ENCODE assay signal across 8 cellular contexts in genomic region chr11:116276051-116277044, GRCh38.
DNase-seq lines count a peak whose midpoint lies in the region; ATAC-seq and TF ChIP-seq lines count a peak whose summit lies in the region.

No MANE protein-coding gene starts in this region.

- peaks cover 18% of the 10 kb centered on the region for H3K27me3 ChIP-seq in kidney epithelial cell (ENCODE audit: control insufficient read depth, insufficient read depth, low read length)

- DNase-seq in NCI-H2081 (lab: John Stamatoyannopoulos, UW) (peak; percentile 84 to 86), cerebellar cortex (ENCODE audit: low spot score) (peak; percentile 70), kidney epithelial cell (ENCODE audit: low read depth) (peak; percentile 18)
- peak; percentile 78 to 80 for DNase-seq in stimulated activated CD4-positive, alpha-beta T cell treated with anti-CD3 and anti-CD28 coated beads, Interleukin-2, amount 100 ng/mL, for 48 hours

- TF ChIP-seq CTCF in GM12875 (IDR thresholded peaks at IDR 0.05; ENCODE audit: borderline replicate concordance, insufficient read depth, low read depth, low read length) (peak; percentile 90), kidney epithelial cell (IDR thresholded peaks at IDR 0.05; ENCODE audit: insufficient read depth, low read length, poor library complexity, severe bottlenecking) (peak; percentile 84)

- H3K4me3 ChIP-seq in GM12875 (ENCODE audit: low read depth, low read length) (peak overlapping the region; percentile 39), kidney epithelial cell (ENCODE audit: low read depth, low read length) (peak overlapping the region; percentile 34)

- H3K36me3 ChIP-seq in kidney epithelial cell (ENCODE audit: control insufficient read depth, insufficient read depth, low read length) = no peaks in the 10 kb centered on the region

- ATAC-seq in HG02798 (IDR thresholded peaks at IDR 0.05; ENCODE audit: poor library complexity, unreplicated experiment) = peak; percentile 86
- ATAC-seq in activated CD4-positive, CD25-positive, alpha-beta regulatory T cell treated with anti-CD3 and anti-CD28 coated beads, Interleukin-2, amount 50 U/mL, for 24 hours = peak; percentile 72 to 77
- ATAC-seq in GM21723 (IDR thresholded peaks at IDR 0.05; ENCODE audit: unreplicated experiment) = no peak

Comparison
In these comparisons a context has a peak if more than half of its experiments do, and no peak if none do; other contexts are left out.
1. DNase-seq: peak in every context shown above with its lines; median percentile 85 in NCI-H2081; 79 in stimulated activated CD4-positive, alpha-beta T cell treated with anti-CD3 and anti-CD28 coated beads, Interleukin-2, amount 100 ng/mL, for 48 hours; 70 in cerebellar cortex; 18 in kidney epithelial cell.